8 cellular contexts compared by ENCODE assay signal in the genomic region with DNA sequence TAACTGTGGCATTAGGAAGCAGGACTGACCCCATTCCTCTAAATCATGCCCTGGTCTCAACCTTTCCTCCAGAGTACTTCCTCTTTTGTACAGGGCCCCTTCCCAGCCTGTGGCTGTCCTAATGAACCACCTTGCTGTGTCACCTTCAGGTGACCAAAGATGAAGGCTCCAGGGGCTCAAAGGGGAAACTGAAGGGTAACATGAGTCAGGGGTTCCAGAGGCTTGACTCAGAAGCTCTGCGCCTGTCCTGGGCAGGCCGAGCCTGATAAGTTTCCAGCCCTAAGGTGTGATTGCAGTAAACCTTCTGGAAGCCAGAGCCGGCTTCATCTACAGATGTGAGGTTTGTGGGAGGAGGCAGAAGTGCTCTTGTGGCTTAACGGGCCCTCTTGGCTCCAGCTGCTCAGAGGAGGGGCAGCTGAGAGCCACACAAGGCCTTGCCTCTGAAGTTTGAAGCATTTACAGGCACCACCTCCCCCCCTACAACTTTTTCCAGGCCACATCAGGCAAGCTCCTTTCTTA.
DNase-seq lines count a peak whose midpoint lies in the region; ATAC-seq and TF ChIP-seq lines count a peak whose summit lies in the region.

No MANE protein-coding gene starts in this region.

- H3K4me3 Mint-ChIP-seq in stimulated activated memory B cell treated with anti-CD40 and anti-IgM and Interleukin-4, amounts not matched to agents 10 μg/mL and 1 μg/mL and 100 μg/mL, for 72 hours, result peak overlapping the region; percentile 56

- peaks cover 52% of the 10 kb centered on the region for H3K36me3 Mint-ChIP-seq in stimulated activated memory B cell treated with anti-CD40 and anti-IgM and Interleukin-4, amounts not matched to agents 10 μg/mL and 1 μg/mL and 100 μg/mL, for 72 hours

- no peaks in the 10 kb centered on the region for H3K79me2 ChIP-seq in hepatocyte

- TF ChIP-seq CTCF in hepatocyte (IDR thresholded peaks at IDR 0.05; ENCODE audit: poor library complexity), result no peak
- TF ChIP-seq CTCF in brain microvascular endothelial cell (IDR thresholded peaks at IDR 0.05; ENCODE audit: low read depth, low read length, missing control alignments), result no peak

- in situ Hi-C loops in brain microvascular endothelial cell (cut with HindIII; ENCODE audit: low pct_ligation_motif_present, low sequenced_read_pairs), result no loop called here

- WGBS in hepatocyte (ENCODE audit: low lambda C conversion rate, missing lambda C conversion rate), result 35% methylated on average over 4 of the region's 4 CpGs

- peak overlapping the region in 9 of 11 experiments; percentile 18 to 66 (median 50); a peak in 17 of 22 replicates for H3K27ac ChIP-seq in BLaER1 treated with 17β-estradiol and CSF1 and Interleukin-3, amounts not matched to agents 10 nM and 100 nM
- peak overlapping the region; percentile 89 for H3K27ac ChIP-seq in hepatocyte
- no peak overlapping the region for H3K27ac ChIP-seq in brain microvascular endothelial cell

- peaks cover 0 to 20% (median 0%) of the 10 kb centered on the region in 11 experiments; a peak in 5 of 22 replicates for H4K20me1 ChIP-seq in BLaER1 treated with 17β-estradiol and CSF1 and Interleukin-3, amounts not matched to agents 10 nM and 100 nM
- H4K20me1 ChIP-seq in hepatocyte (ENCODE audit: insufficient read depth, poor library complexity, severe bottlenecking), result no peaks in the 10 kb centered on the region

- no peaks in the 10 kb centered on the region for H3K9me2 ChIP-seq in hepatocyte (replicated peaks; ENCODE audit: insufficient read depth)

- H3K27me3 Mint-ChIP-seq in stimulated activated memory B cell treated with anti-CD40 and anti-IgM and Interleukin-4, amounts not matched to agents 10 μg/mL and 1 μg/mL and 100 μg/mL, for 72 hours, result no peaks in the 10 kb centered on the region

- no peaks in the 10 kb centered on the region for H3K27me3 ChIP-seq in BLaER1 treated with 17β-estradiol and CSF1 and Interleukin-3, amounts not matched to agents 10 nM and 100 nM
- H3K27me3 ChIP-seq in hepatocyte, result no peaks in the 10 kb centered on the region
- no peaks in the 10 kb centered on the region for H3K27me3 ChIP-seq in brain microvascular endothelial cell (replicated peaks)

- H3K4me2 ChIP-seq in BLaER1 treated with 17β-estradiol and CSF1 and Interleukin-3, amounts not matched to agents 10 nM and 100 nM, result peak overlapping the region; percentile 40 to 83 (median 76)
- H3K4me2 ChIP-seq in hepatocyte, result peak overlapping the region; percentile 23

- H3K27ac Mint-ChIP-seq in stimulated activated memory B cell treated with anti-CD40 and anti-IgM and Interleukin-4, amounts not matched to agents 10 μg/mL and 1 μg/mL and 100 μg/mL, for 72 hours, result peak overlapping the region; percentile 96

- DNase-seq in activated CD4-positive, alpha-beta T cell treated with anti-CD3 and anti-CD28 coated beads, Interleukin-2, amount 50 U/mL, for 1 hour, result peak; percentile 29
- DNase-seq in hepatocyte (ENCODE audit: low spot score) (peak; percentile 78), brain microvascular endothelial cell (no peak), NCI-H2227 (lab: John Stamatoyannopoulos, UW; ENCODE audit: unreplicated experiment) (no peak)

- peaks cover 53% of the 10 kb centered on the region for H3K4me1 Mint-ChIP-seq in stimulated activated memory B cell treated with anti-CD40 and anti-IgM and Interleukin-4, amounts not matched to agents 10 μg/mL and 1 μg/mL and 100 μg/mL, for 72 hours

- no peaks in the 10 kb centered on the region for H3K9me3 Mint-ChIP-seq in stimulated activated memory B cell treated with anti-CD40 and anti-IgM and Interleukin-4, amounts not matched to agents 10 μg/mL and 1 μg/mL and 100 μg/mL, for 72 hours

- ATAC-seq in GM19397 (IDR thresholded peaks at IDR 0.05; ENCODE audit: unreplicated experiment) (peak; percentile 68), HG03571 (IDR thresholded peaks at IDR 0.05; ENCODE audit: unreplicated experiment) (peak; percentile 50)
- ATAC-seq in stimulated activated memory B cell treated with anti-CD40 and anti-IgM and Interleukin-4, amounts not matched to agents 10 μg/mL and 1 μg/mL and 100 μg/mL, for 72 hours, result peak; percentile 90

- peaks cover 5 to 55% (median 32%) of the 10 kb centered on the region in 11 experiments; a peak in 18 of 22 replicates for H3K36me3 ChIP-seq in BLaER1 treated with 17β-estradiol and CSF1 and Interleukin-3, amounts not matched to agents 10 nM and 100 nM
- H3K36me3 ChIP-seq in hepatocyte (replicated peaks; ENCODE audit: insufficient read depth, low read depth) (no peaks in the 10 kb centered on the region), brain microvascular endothelial cell (replicated peaks) (no peaks in the 10 kb centered on the region)

- peaks cover 45 to 68% (median 58%) of the 10 kb centered on the region in 10 experiments for H3K4me1 ChIP-seq in BLaER1 treated with 17β-estradiol and CSF1 and Interleukin-3, amounts not matched to agents 10 nM and 100 nM
- peaks cover 37% of the 10 kb centered on the region for H3K4me1 ChIP-seq in hepatocyte (ENCODE audit: insufficient read depth)

- H3K9ac ChIP-seq in BLaER1 treated with 17β-estradiol and CSF1 and Interleukin-3, amounts not matched to agents 10 nM and 100 nM, result peak overlapping the region in 8 of 11 experiments; percentile 21 to 67 (median 44); a peak in 14 of 22 replicates

- no peak overlapping the region for H2AFZ ChIP-seq in hepatocyte

- H3K9me3 ChIP-seq in BLaER1 treated with 17β-estradiol and CSF1 and Interleukin-3, amounts not matched to agents 10 nM and 100 nM (replicated peaks in 1 of 11), result no peaks in the 10 kb centered on the region
- H3K9me3 ChIP-seq in hepatocyte (ENCODE audit: low read depth), result no peaks in the 10 kb centered on the region

- no peak overlapping the region for H3K4me3 ChIP-seq in BLaER1 treated with 17β-estradiol and CSF1 and Interleukin-3, amounts not matched to agents 10 nM and 100 nM
- H3K4me3 ChIP-seq in hepatocyte (no peak overlapping the region), brain microvascular endothelial cell (ENCODE audit: low read depth, low read length) (no peak overlapping the region)

Comparison
In these comparisons a context has a peak if more than half of its experiments do, and no peak if none do; other contexts are left out.
1. DNase-seq: peak in activated CD4-positive, alpha-beta T cell treated with anti-CD3 and anti-CD28 coated beads, Interleukin-2, amount 50 U/mL, for 1 hour (single experiment) and hepatocyte (single experiment); none in brain microvascular endothelial cell (single experiment) and NCI-H2227 (single experiment).
2. Peak in every context shown above with its lines, with median percentiles within 50 percentile points of each other: ATAC-seq.